In genomic region chr16:76947694-76948093, GRCh38 we compare ENCODE assay signal across 14 cellular contexts.
"Had no signal": no experiment of that assay in that cellular context is flagged by ENCODE, and none has a peak within 500 bp of the region (broad histone marks: within the 10 kb centered on the region; RNA-seq: fewer than 3 reads in every experiment).

No MANE protein-coding gene starts in this region.

- H3K4me3 ChIP-seq: esophagus squamous epithelium, gastroesophageal sphincter, hepatocyte, left ventricle myocardium inferior, thyroid gland, vagina had no signal

- H3K27me3 ChIP-seq: esophagus squamous epithelium, gastroesophageal sphincter, hepatocyte, thyroid gland, vagina had no signal

- DNase-seq: activated CD4-positive, alpha-beta T cell treated with anti-CD3 and anti-CD28 coated beads, Interleukin-2, amount 50 U/mL, for 48 hours; activated CD8-positive, alpha-beta memory T cell treated with anti-CD3 and anti-CD28 coated beads, Interleukin-2, amount 10 ng/mL, durations not matched to agents 7 days and 5 days; activated gamma-delta T cell; activated naive CD8-positive, alpha-beta T cell treated with anti-CD3 and anti-CD28 coated beads, Interleukin-2, amount 10 ng/mL, durations not matched to agents 7 days and 5 days; activated T-cell treated with anti-CD3 and anti-CD28 coated beads, Interleukin-2, amount 50 U/mL, for 48 hours; aorta; esophagus squamous epithelium; kidney; left ventricle myocardium inferior; mesenchymal stem cell; thyroid gland had no signal

- H3K27ac ChIP-seq: esophagus squamous epithelium, gastroesophageal sphincter, hepatocyte, thyroid gland, vagina had no signal

- ATAC-seq: activated CD8-positive, alpha-beta memory T cell treated with anti-CD3 and anti-CD28 coated beads, Interleukin-2, amount 10 ng/mL, durations not matched to agents 7 days and 5 days; gastroesophageal sphincter had no signal

- H3K9me3 ChIP-seq: gastroesophageal sphincter, thyroid gland, vagina had no signal

- H3K4me1 ChIP-seq: esophagus squamous epithelium, gastroesophageal sphincter, thyroid gland, vagina had no signal

- H3K36me3 ChIP-seq: esophagus squamous epithelium, gastroesophageal sphincter, left ventricle myocardium inferior, thyroid gland, vagina had no signal
